In genomic region chr11:118290923-118291322, GRCh38 we compare ENCODE assay signal across 1 cellular context.
TF ChIP-seq lines count a peak whose summit lies in the region.

No MANE protein-coding gene starts in this region.

TF ChIP-seq in HepG2, 621 proteins besides CTCF, POLR2A, EP300 and RAD21 (continued from another document and continues in another):
- TF ChIP-seq ARID5B (CRISPR knock-in tag; IDR thresholded peaks at IDR 0.05) (peak; percentile 69), SCMH1 (CRISPR knock-in tag; IDR thresholded peaks at IDR 0.05; ENCODE audit: borderline replicate concordance) (no peak), POGZ (CRISPR knock-in tag; IDR thresholded peaks at IDR 0.05) (peak; percentile 69), ZNF136 (CRISPR knock-in tag; IDR thresholded peaks at IDR 0.05; ENCODE audit: low read depth) (no peak), SALL1 (CRISPR knock-in tag; IDR thresholded peaks at IDR 0.05) (peak; percentile 58), RXRB (CRISPR knock-in tag; IDR thresholded peaks at IDR 0.05; ENCODE audit: borderline replicate concordance) (peak; percentile 80), MYPOP (CRISPR knock-in tag; IDR thresholded peaks at IDR 0.05) (no peak), SMAD3 (CRISPR knock-in tag; IDR thresholded peaks at IDR 0.05) (0 out of 2 replicates have a peak, but pooled peaks have one; percentile 69), ZNF317 (CRISPR knock-in tag; IDR thresholded peaks at IDR 0.05) (no peak), NR2F6 (IDR thresholded peaks at IDR 0.05) (peak; percentile 33; the same call in 1 of the 2 replicates), NR2F6 (CRISPR knock-in tag; IDR thresholded peaks at IDR 0.05) (peak; percentile 69; the same call in 1 of the 2 replicates), ZC3H4 (CRISPR knock-in tag; IDR thresholded peaks at IDR 0.05; ENCODE audit: borderline replicate concordance) (no peak), ZNF460 (CRISPR knock-in tag; IDR thresholded peaks at IDR 0.05; ENCODE audit: borderline replicate concordance) (no peak), KLF9 (CRISPR knock-in tag; IDR thresholded peaks at IDR 0.05; ENCODE audit: low read depth) (no peak), ZNF20 (CRISPR knock-in tag; IDR thresholded peaks at IDR 0.05) (no peak), ZIK1 (CRISPR knock-in tag; IDR thresholded peaks at IDR 0.05; ENCODE audit: borderline replicate concordance, low read depth) (no peak), ATM (IDR thresholded peaks at IDR 0.05; ENCODE audit: borderline replicate concordance) (no peak), HOXA9 (CRISPR knock-in tag; IDR thresholded peaks at IDR 0.05; ENCODE audit: borderline replicate concordance) (no peak), ZNF816 (CRISPR knock-in tag; IDR thresholded peaks at IDR 0.05; ENCODE audit: borderline replicate concordance) (no peak), KAT8 (CRISPR knock-in tag; IDR thresholded peaks at IDR 0.05) (no peak; the same call in 1 of the 2 replicates), HDAC6 (IDR thresholded peaks at IDR 0.05; ENCODE audit: low read depth, low read length) (no peak), NR2F1 (CRISPR knock-in tag; IDR thresholded peaks at IDR 0.05) (0 out of 4 replicates have a peak, but pooled peaks have one; percentile 30 to 33), TBX2 (CRISPR knock-in tag; IDR thresholded peaks at IDR 0.05; ENCODE audit: borderline replicate concordance) (no peak), CENPX (CRISPR knock-in tag; IDR thresholded peaks at IDR 0.05) (no peak), ZBTB38 (CRISPR knock-in tag; IDR thresholded peaks at IDR 0.05) (no peak), ZHX2 (IDR thresholded peaks at IDR 0.05; ENCODE audit: low read depth) (no peak), ZHX2 (CRISPR knock-in tag; IDR thresholded peaks at IDR 0.05; ENCODE audit: borderline replicate concordance) (no peak), DR1 (CRISPR knock-in tag; IDR thresholded peaks at IDR 0.05) (no peak), AGO2 (optimal IDR thresholded peaks at IDR 0.05; ENCODE audit: low read depth, low read length) (no peak), RARA (CRISPR knock-in tag; IDR thresholded peaks at IDR 0.05) (0 out of 2 replicates have a peak, but pooled peaks have one; percentile 22), MBNL3 (CRISPR knock-in tag; conservative IDR thresholded peaks at IDR 0.05) (no peak), ZFY (CRISPR knock-in tag; IDR thresholded peaks at IDR 0.05) (no peak), AKAP8 (CRISPR knock-in tag; IDR thresholded peaks at IDR 0.05) (no peak), CAMTA2 (CRISPR knock-in tag; IDR thresholded peaks at IDR 0.05; ENCODE audit: borderline replicate concordance) (no peak), ZMYM2 (CRISPR knock-in tag; IDR thresholded peaks at IDR 0.05) (no peak), ELF1 (CRISPR knock-in tag; IDR thresholded peaks at IDR 0.05) (no peak), ZBTB7A (CRISPR knock-in tag; IDR thresholded peaks at IDR 0.05) (no peak), U2AF2 (IDR thresholded peaks at IDR 0.05; ENCODE audit: low read depth, low read length) (no peak), ZNF567 (CRISPR knock-in tag; IDR thresholded peaks at IDR 0.05; ENCODE audit: borderline replicate concordance) (no peak), ERF (CRISPR knock-in tag; IDR thresholded peaks at IDR 0.05) (peak; percentile 69; the same call in 1 of the 2 replicates), ZFP82 (CRISPR knock-in tag; IDR thresholded peaks at IDR 0.05; ENCODE audit: borderline replicate concordance) (no peak), ZNF33A (CRISPR knock-in tag; IDR thresholded peaks at IDR 0.05; ENCODE audit: borderline replicate concordance) (no peak), ZZZ3 (CRISPR knock-in tag; IDR thresholded peaks at IDR 0.05; ENCODE audit: borderline replicate concordance) (no peak), ZNF142 (CRISPR knock-in tag; IDR thresholded peaks at IDR 0.05) (peak; percentile 89), FOXM1 (CRISPR knock-in tag; IDR thresholded peaks at IDR 0.05) (no peak), ZBTB26 (CRISPR knock-in tag; IDR thresholded peaks at IDR 0.05; ENCODE audit: borderline replicate concordance) (no peak), SMARCE1 (IDR thresholded peaks at IDR 0.05; ENCODE audit: borderline replicate concordance) (no peak), TBX3 (IDR thresholded peaks at IDR 0.05; ENCODE audit: borderline replicate concordance) (no peak), MTF2 (CRISPR knock-in tag; IDR thresholded peaks at IDR 0.05; ENCODE audit: borderline replicate concordance) (no peak), HBP1 (CRISPR knock-in tag; IDR thresholded peaks at IDR 0.05; ENCODE audit: low read depth) (no peak), ZNF616 (CRISPR knock-in tag; IDR thresholded peaks at IDR 0.05; ENCODE audit: low read depth) (no peak), TOPORS (CRISPR knock-in tag; IDR thresholded peaks at IDR 0.05) (no peak)
